ENCODE assay signal across 32 cellular contexts in genomic region chr15:72690938-72691337, GRCh38. TPM values are rescaled to one million over a fixed set of nuclear protein-coding genes. Genes with fewer than 3 reads are reported as not detected.
"Had no signal": no experiment of that assay in that cellular context is flagged by ENCODE, and none has a peak within 500 bp of the region (broad histone marks: within the 10 kb centered on the region; RNA-seq: fewer than 3 reads in every experiment).

No MANE protein-coding gene starts in this region.

- FAIRE-seq: endometrium, keratinocyte had no signal

- H3K27ac ChIP-seq: esophagus squamous epithelium, heart right ventricle, ovary, psoas muscle, sigmoid colon, stomach, tibial artery had no signal

- H3K4me3 ChIP-seq: esophagus squamous epithelium, heart right ventricle, lung, ovary, psoas muscle, sigmoid colon, stomach, tibial artery had no signal

- H3K36me3 ChIP-seq: esophagus squamous epithelium, heart right ventricle, ovary, sigmoid colon, stomach, tibial artery had no signal

- H3K9me3 ChIP-seq: esophagus squamous epithelium, heart right ventricle, ovary, psoas muscle, sigmoid colon, stomach, tibial artery had no signal

- DNase-seq: effector memory CD8-positive, alpha-beta T cell; erythroblast; esophagus squamous epithelium; foreskin melanocyte; glutamatergic neuron; heart right ventricle; hippocampal formation; natural killer cell; occipital lobe; ovary; posterior cingulate gyrus; psoas muscle; right cardiac atrium; sigmoid colon; stimulated activated CD4-positive, alpha-beta T cell treated with anti-CD3 and anti-CD28 coated beads, Interleukin-2, amount 100 ng/mL, for 24 hours; stimulated activated CD4-positive, alpha-beta T cell treated with anti-CD3 and anti-CD28 coated beads, Interleukin-4, amount 100 ng/mL, for 24 hours; stimulated activated naive CD4-positive, alpha-beta T cell treated with Interleukin-2 at 50 U/mL for 16 hours; stomach; tibial artery had no signal

- H3K27me3 ChIP-seq: esophagus squamous epithelium, heart right ventricle, ovary, sigmoid colon, stomach, tibial artery had no signal

- H3K4me1 ChIP-seq: psoas muscle had no signal

- ATAC-seq: effector memory CD8-positive, alpha-beta T cell; heart right ventricle; natural killer cell; psoas muscle; right cardiac atrium; stimulated activated effector memory CD8-positive, alpha-beta T cell treated with anti-CD3 and anti-CD28 coated beads, Interleukin-12 subunit alpha, Interleukin-12 subunit beta, amount 100 ng/mL, for 72 hours had no signal

RNA-seq across cellular contexts. Expression of gene HIGD2B, which starts 5.0 kb away (rescaled TPM):
- total RNA-seq: dermis microvascular lymphatic vessel endothelial cell, esophagus squamous epithelium, heart right ventricle, liver, lung, ovary, psoas muscle, right cardiac atrium, sigmoid colon, skeletal muscle tissue, subcutaneous adipose tissue, temporal lobe, urinary bladder had no signal
- polyA plus RNA-seq: heart right ventricle, keratinocyte, liver, lung, neural cell, ovary, psoas muscle, right cardiac atrium, sigmoid colon, stomach, urinary bladder had no signal

RNA-seq across cellular contexts. Expression of gene GOLGA6B, which starts 36.4 kb away (rescaled TPM):
- total RNA-seq: dermis microvascular lymphatic vessel endothelial cell, esophagus squamous epithelium, heart right ventricle, lung, mononuclear cell, occipital lobe, psoas muscle, renal cortical epithelial cell, right cardiac atrium, sigmoid colon, skeletal muscle tissue, stomach, temporal lobe had no signal
- polyA plus RNA-seq: heart right ventricle, keratinocyte, lung, neural cell, ovary, right cardiac atrium, sigmoid colon, stomach had no signal
